14 cellular contexts compared by ENCODE assay signal in the genomic region with DNA sequence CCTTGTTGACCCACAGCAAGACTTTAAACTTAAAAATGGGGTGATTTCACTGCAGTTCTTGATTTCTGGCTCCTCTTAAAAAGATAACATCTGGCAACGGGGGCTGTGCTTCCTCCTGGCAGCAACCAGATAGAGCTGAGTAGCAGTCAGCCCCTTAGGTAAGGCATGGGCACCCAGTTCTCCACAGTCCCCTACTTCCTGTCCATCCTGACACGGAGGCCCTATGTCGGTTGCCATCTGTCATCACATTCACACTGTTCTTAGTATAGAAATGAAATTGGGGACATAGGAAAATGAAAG. TPM values are rescaled to one million over a fixed set of nuclear protein-coding genes. Genes with fewer than 3 reads are reported as not detected.
DNase-seq lines count a peak whose midpoint lies in the region; ATAC-seq, FAIRE-seq and TF ChIP-seq lines count a peak whose summit lies in the region.
"Had no signal": no experiment of that assay in that cellular context is flagged by ENCODE, and none has a peak within 500 bp of the region (broad histone marks: within the 10 kb centered on the region; RNA-seq: fewer than 3 reads in every experiment).

No MANE protein-coding gene starts in this region.

- H3K27ac Mint-ChIP-seq in activated CD8-positive, alpha-beta memory T cell treated with anti-CD3 and anti-CD28 coated beads, Interleukin-2, amount 10 ng/mL, durations not matched to agents 7 days and 5 days = peak overlapping the region; percentile 82
- H3K27ac Mint-ChIP-seq in central memory CD8-positive, alpha-beta T cell (ENCODE audit: low read depth) = peak overlapping the region; percentile 89
- H3K27ac Mint-ChIP-seq in stimulated activated effector memory CD8-positive, alpha-beta T cell treated with anti-CD3 and anti-CD28 coated beads, Interleukin-12 subunit alpha, Interleukin-12 subunit beta, amount 100 ng/mL, for 72 hours = peak overlapping the region; percentile 85

- no peak overlapping the region for H3K4me3 ChIP-seq in OCI-LY3 (ENCODE audit: low read length)
- H3K4me3 ChIP-seq: transverse colon had no signal

- CTCF ChIA-PET in activated CD8-positive, alpha-beta memory T cell treated with anti-CD3 and anti-CD28 coated beads, Interleukin-2, amount 10 ng/mL, durations not matched to agents 7 days and 5 days (lab: Charles Lee) = interaction anchor here (1.0 to 8.2 kb wide), 7 partner anchors 10 to 651 kb away, joined by 3 to 87 read pairs (median 15); partner anchors contain the start of gene RPS14

- no peaks in the 10 kb centered on the region for H3K9me3 Mint-ChIP-seq in activated CD8-positive, alpha-beta memory T cell treated with anti-CD3 and anti-CD28 coated beads, Interleukin-2, amount 10 ng/mL, durations not matched to agents 7 days and 5 days (ENCODE audit: low read depth)
- no peaks in the 10 kb centered on the region for H3K9me3 Mint-ChIP-seq in central memory CD8-positive, alpha-beta T cell
- no peaks in the 10 kb centered on the region for H3K9me3 Mint-ChIP-seq in stimulated activated effector memory CD8-positive, alpha-beta T cell treated with anti-CD3 and anti-CD28 coated beads, Interleukin-12 subunit alpha, Interleukin-12 subunit beta, amount 100 ng/mL, for 72 hours
- H3K9me3 Mint-ChIP-seq: activated T-cell treated with anti-CD3 and anti-CD28 coated beads, Interleukin-2, amount 50 U/mL, for 4 hours had no signal

- no peak overlapping the region for H2AFZ ChIP-seq in OCI-LY3 (ENCODE audit: low read depth, low read length)

- H3K27me3 Mint-ChIP-seq in activated CD8-positive, alpha-beta memory T cell treated with anti-CD3 and anti-CD28 coated beads, Interleukin-2, amount 10 ng/mL, durations not matched to agents 7 days and 5 days = no peaks in the 10 kb centered on the region
- no peaks in the 10 kb centered on the region for H3K27me3 Mint-ChIP-seq in central memory CD8-positive, alpha-beta T cell

- H3K27ac ChIP-seq in OCI-LY3 (ENCODE audit: low read length) = peak overlapping the region; percentile 57
- H3K27ac ChIP-seq: transverse colon had no signal

- no peak overlapping the region for H3K4me2 ChIP-seq in OCI-LY3 (ENCODE audit: low read length)

- peaks cover 9% of the 10 kb centered on the region for H3K79me2 ChIP-seq in OCI-LY3 (ENCODE audit: low read length)

- peaks cover 33% of the 10 kb centered on the region for H3K4me1 Mint-ChIP-seq in activated CD8-positive, alpha-beta memory T cell treated with anti-CD3 and anti-CD28 coated beads, Interleukin-2, amount 10 ng/mL, durations not matched to agents 7 days and 5 days
- peaks cover 33% of the 10 kb centered on the region for H3K4me1 Mint-ChIP-seq in central memory CD8-positive, alpha-beta T cell
- peaks cover 34% of the 10 kb centered on the region for H3K4me1 Mint-ChIP-seq in stimulated activated effector memory CD8-positive, alpha-beta T cell treated with anti-CD3 and anti-CD28 coated beads, Interleukin-12 subunit alpha, Interleukin-12 subunit beta, amount 100 ng/mL, for 72 hours

- H3K36me3 Mint-ChIP-seq in activated CD8-positive, alpha-beta memory T cell treated with anti-CD3 and anti-CD28 coated beads, Interleukin-2, amount 10 ng/mL, durations not matched to agents 7 days and 5 days = peaks cover 47% of the 10 kb centered on the region
- H3K36me3 Mint-ChIP-seq in central memory CD8-positive, alpha-beta T cell (ENCODE audit: insufficient read depth) = peaks cover 94% of the 10 kb centered on the region
- peaks cover 99% of the 10 kb centered on the region for H3K36me3 Mint-ChIP-seq in stimulated activated effector memory CD8-positive, alpha-beta T cell treated with anti-CD3 and anti-CD28 coated beads, Interleukin-12 subunit alpha, Interleukin-12 subunit beta, amount 100 ng/mL, for 72 hours

- peaks cover 57% of the 10 kb centered on the region for H3K36me3 ChIP-seq in OCI-LY3 (replicated peaks; ENCODE audit: low read depth, low read length)

- no peak for FAIRE-seq in D721Med (lab: Jason Lieb, UNC)
- FAIRE-seq: RCC 7860 had no signal

- no peak overlapping the region for H3K4me3 Mint-ChIP-seq in activated CD8-positive, alpha-beta memory T cell treated with anti-CD3 and anti-CD28 coated beads, Interleukin-2, amount 10 ng/mL, durations not matched to agents 7 days and 5 days
- H3K4me3 Mint-ChIP-seq in central memory CD8-positive, alpha-beta T cell = no peak overlapping the region
- no peak overlapping the region for H3K4me3 Mint-ChIP-seq in stimulated activated effector memory CD8-positive, alpha-beta T cell treated with anti-CD3 and anti-CD28 coated beads, Interleukin-12 subunit alpha, Interleukin-12 subunit beta, amount 100 ng/mL, for 72 hours
- H3K4me3 Mint-ChIP-seq: activated T-cell treated with anti-CD3 and anti-CD28 coated beads, Interleukin-2, amount 50 U/mL, for 4 hours had no signal

- H4K20me1 ChIP-seq in OCI-LY3 (ENCODE audit: insufficient read depth, low read length) = peaks cover 69% of the 10 kb centered on the region

- ATAC-seq in activated CD8-positive, alpha-beta memory T cell treated with anti-CD3 and anti-CD28 coated beads, Interleukin-2, amount 10 ng/mL, durations not matched to agents 7 days and 5 days = no peak
- no peak for ATAC-seq in central memory CD8-positive, alpha-beta T cell (replicated peaks; ENCODE audit: extremely low read depth, poor library complexity, severe bottlenecking)
- ATAC-seq in stimulated activated effector memory CD8-positive, alpha-beta T cell treated with anti-CD3 and anti-CD28 coated beads, Interleukin-12 subunit alpha, Interleukin-12 subunit beta, amount 100 ng/mL, for 72 hours = no peak
- ATAC-seq: activated T-cell treated with anti-CD3 and anti-CD28 coated beads, Interleukin-2, amount 50 U/mL, for 4 hours had no signal

- no peaks in the 10 kb centered on the region for H3K27me3 ChIP-seq in OCI-LY3 (ENCODE audit: low read depth, low read length)
- H3K27me3 ChIP-seq: transverse colon had no signal

- H3K9me3 ChIP-seq in OCI-LY3 (ENCODE audit: insufficient read depth, low read length) = no peaks in the 10 kb centered on the region
- H3K9me3 ChIP-seq: transverse colon had no signal

- no peaks in the 10 kb centered on the region for H3K4me1 ChIP-seq in OCI-LY3 (ENCODE audit: low read length)
- H3K4me1 ChIP-seq: transverse colon had no signal

- DNase-seq in activated CD8-positive, alpha-beta memory T cell treated with anti-CD3 and anti-CD28 coated beads, Interleukin-2, amount 10 ng/mL, durations not matched to agents 7 days and 5 days = no peak
- no peak for DNase-seq in activated CD8-positive, alpha-beta memory T cell treated with anti-CD3 and anti-CD28 coated beads, Interleukin-2, amount 50 U/mL, for 4 hours
- no peak for DNase-seq in central memory CD8-positive, alpha-beta T cell (ENCODE audit: low spot score in 2 of 2)
- no peak for DNase-seq in stimulated activated effector memory CD8-positive, alpha-beta T cell treated with anti-CD3 and anti-CD28 coated beads, Interleukin-12 subunit alpha, Interleukin-12 subunit beta, amount 100 ng/mL, for 72 hours (ENCODE audit: low spot score in 2 of 2)
- DNase-seq in epidermal melanocyte (ENCODE audit: insufficient read length, low spot score) (no peak), D721Med (ENCODE audit: insufficient read length, low spot score) (no peak)
- DNase-seq in stimulated activated CD8-positive, alpha-beta memory T cell treated with anti-CD3 and anti-CD28 coated beads, Interleukin-4, amount 100 ng/mL, for 48 hours = no peak
- DNase-seq: activated T-cell treated with anti-CD3 and anti-CD28 coated beads, Interleukin-2, amount 50 U/mL, for 4 hours; DMS79 treated with DMSO at 0.1 percent for 48 hours; NCI-H1417; transverse colon had no signal

- TF ChIP-seq CTCF in OCI-LY3 (IDR thresholded peaks at IDR 0.05; ENCODE audit: low read depth, low read length) = no peak
- no peak for TF ChIP-seq CTCF in D721Med (IDR thresholded peaks at IDR 0.05; ENCODE audit: insufficient read depth, missing control alignments)

- no peak overlapping the region for H3K9ac ChIP-seq in OCI-LY3 (ENCODE audit: low read length)

RNA-seq across cellular contexts. Expression of gene CD74, which starts 11.7 kb away (rescaled TPM):
- total RNA-seq in activated CD8-positive, alpha-beta memory T cell treated with anti-CD3 and anti-CD28 coated beads, Interleukin-2, amount 10 ng/mL, durations not matched to agents 7 days and 5 days = 1,000 to 10,000 TPM; 1,513 to 1,561 TPM
- total RNA-seq: NCI-H460 had no signal

RNA-seq across cellular contexts. Expression of gene TCOF1, which starts 43.5 kb away (rescaled TPM):
- 10 to 100 TPM; 95.3 to 96.9 TPM for total RNA-seq in activated CD8-positive, alpha-beta memory T cell treated with anti-CD3 and anti-CD28 coated beads, Interleukin-2, amount 10 ng/mL, durations not matched to agents 7 days and 5 days

RNA-seq across cellular contexts. Expression of gene RPS14, which starts 48.5 kb away (rescaled TPM):
- total RNA-seq in activated CD8-positive, alpha-beta memory T cell treated with anti-CD3 and anti-CD28 coated beads, Interleukin-2, amount 10 ng/mL, durations not matched to agents 7 days and 5 days = 1,000 to 10,000 TPM; 1,980 to 2,218 TPM
